17 cellular contexts compared by ENCODE assay signal in the genomic region with DNA sequence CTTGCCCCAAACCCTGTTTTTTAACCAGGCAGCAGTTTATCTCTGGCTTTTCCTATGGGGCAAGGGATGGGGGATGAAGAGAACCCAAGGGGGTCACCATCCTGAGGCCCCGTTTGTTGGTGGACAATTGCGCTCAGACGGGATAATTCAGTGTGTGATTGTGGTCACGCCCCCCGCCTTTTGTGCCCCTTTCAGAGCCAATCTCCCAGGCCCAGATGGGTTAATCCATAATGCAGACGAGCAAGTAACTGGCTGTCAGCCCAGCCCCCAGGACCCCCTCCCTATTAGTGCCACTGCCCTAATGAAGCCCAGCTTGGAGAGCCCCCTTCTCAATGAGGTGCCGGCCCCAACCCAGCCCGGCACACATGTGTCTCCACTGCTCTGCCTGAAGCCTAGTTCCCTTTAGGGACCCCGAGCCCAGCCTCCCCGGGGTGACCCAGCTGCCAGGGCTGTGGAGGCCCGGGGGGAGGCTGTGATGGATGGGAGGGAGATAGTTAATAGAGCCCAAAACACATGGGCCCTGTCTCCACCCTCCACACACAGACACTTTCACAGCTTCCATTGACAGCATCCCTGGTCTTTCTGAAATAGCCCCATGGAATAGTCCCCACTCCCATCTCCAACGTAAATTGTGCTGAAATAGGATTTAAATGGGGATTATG. TPM values are rescaled to one million over a fixed set of nuclear protein-coding genes. Genes with fewer than 3 reads are reported as not detected.
DNase-seq lines count a peak whose midpoint lies in the region; ATAC-seq and TF ChIP-seq lines count a peak whose summit lies in the region.
"Had no signal": no experiment of that assay in that cellular context is flagged by ENCODE, and none has a peak within 500 bp of the region (broad histone marks: within the 10 kb centered on the region; RNA-seq: fewer than 3 reads in every experiment).

No MANE protein-coding gene starts in this region.

- peaks cover 18% of the 10 kb centered on the region for H3K4me1 Mint-ChIP-seq in endodermal cell
- peaks cover 17% of the 10 kb centered on the region for H3K4me1 Mint-ChIP-seq in neural crest cell
- peaks cover 18% of the 10 kb centered on the region for H3K4me1 Mint-ChIP-seq in type B pancreatic cell (ENCODE audit: unreplicated experiment)
- no peaks in the 10 kb centered on the region for H3K4me1 Mint-ChIP-seq in T-helper 2 cell treated with Interferon-gamma antibody and Interleukin-4, amounts not matched to agents 5 μg/mL and 100 μg/mL, for 36 hours (ENCODE audit: low read depth)

- H3K4me3 ChIP-seq in endodermal cell (ENCODE audit: low read length), result no peak overlapping the region
- H3K4me3 ChIP-seq in left lung, result no peak overlapping the region

- H3K9ac ChIP-seq in endodermal cell (ENCODE audit: extremely low read depth, low read length, poor library complexity, severe bottlenecking), result no peak overlapping the region

- peak; percentile 58 for DNase-seq in ecto neural progenitor cell (ENCODE audit: low spot score)
- DNase-seq in endodermal cell, result no peak
- no peak for DNase-seq in neural crest cell (ENCODE audit: low read depth, low spot score)
- DNase-seq in type B pancreatic cell (ENCODE audit: extremely low spot score, unreplicated experiment), result no peak
- no peak for DNase-seq in left lung
- DNase-seq in superior temporal gyrus (ENCODE audit: extremely low spot score), result no peak
- no peak for DNase-seq in UCSD-AML1 (lab: John Stamatoyannopoulos, UW; ENCODE audit: unreplicated experiment)
- DNase-seq in T-helper 2 cell treated with Interferon-gamma antibody and Interleukin-4, amounts not matched to agents 5 μg/mL and 100 μg/mL, for 36 hours (ENCODE audit: low spot score), result no peak
- DNase-seq: C1 segment of cervical spinal cord; Calu3; CD4-positive, alpha-beta memory T cell; COR-L47; DMS153; DND-41; H9 had no signal

- H3K36me3 ChIP-seq in endodermal cell (ENCODE audit: control insufficient read depth, insufficient read depth, low read length), result no peaks in the 10 kb centered on the region
- no peaks in the 10 kb centered on the region for H3K36me3 ChIP-seq in left lung

- H3K4me3 Mint-ChIP-seq in endodermal cell (no peak overlapping the region), neural crest cell (peak overlapping the region; percentile 6), type B pancreatic cell (peak overlapping the region; percentile 10)
- H3K4me3 Mint-ChIP-seq in T-helper 2 cell treated with Interferon-gamma antibody and Interleukin-4, amounts not matched to agents 5 μg/mL and 100 μg/mL, for 36 hours, result no peak overlapping the region
- H3K4me3 Mint-ChIP-seq: H9 had no signal

- intact Hi-C loops in left lung (cut with DNase I), result no loop called here

- H3K36me3 Mint-ChIP-seq in endodermal cell (ENCODE audit: low read depth) (no peaks in the 10 kb centered on the region), neural crest cell (ENCODE audit: low read depth) (no peaks in the 10 kb centered on the region), type B pancreatic cell (no peaks in the 10 kb centered on the region)
- no peaks in the 10 kb centered on the region for H3K36me3 Mint-ChIP-seq in T-helper 2 cell treated with Interferon-gamma antibody and Interleukin-4, amounts not matched to agents 5 μg/mL and 100 μg/mL, for 36 hours (ENCODE audit: low read depth)
- H3K36me3 Mint-ChIP-seq: CD4-positive, alpha-beta memory T cell had no signal

- H3K27me3 ChIP-seq in endodermal cell (ENCODE audit: control insufficient read depth, insufficient read depth, low read length, poor library complexity, severe bottlenecking) (peaks cover 100% of the 10 kb centered on the region), left lung (peaks cover 57 to 100% of the 10 kb centered on the region in 2 donors)

- TF ChIP-seq CTCF in endodermal cell (conservative IDR thresholded peaks at IDR 0.05) (no peak), neural crest cell (conservative IDR thresholded peaks at IDR 0.05) (no peak), type B pancreatic cell (conservative IDR thresholded peaks at IDR 0.05) (no peak), left lung (IDR thresholded peaks at IDR 0.05) (no peak)

- H3K4me1 ChIP-seq in endodermal cell (ENCODE audit: control insufficient read depth, insufficient read depth, low read length) (no peaks in the 10 kb centered on the region), left lung (peaks cover 10% of the 10 kb centered on the region in 2 donors)

- H3K27ac ChIP-seq in endodermal cell (ENCODE audit: low read depth, low read length) (peak overlapping the region; percentile 47), left lung (no peak overlapping the region)

- H3K9me3 Mint-ChIP-seq in endodermal cell (no peaks in the 10 kb centered on the region), neural crest cell (no peaks in the 10 kb centered on the region), type B pancreatic cell (no peaks in the 10 kb centered on the region)
- no peaks in the 10 kb centered on the region for H3K9me3 Mint-ChIP-seq in T-helper 2 cell treated with Interferon-gamma antibody and Interleukin-4, amounts not matched to agents 5 μg/mL and 100 μg/mL, for 36 hours

- no peak for ATAC-seq in left lung
- ATAC-seq: HCT116 had no signal

- H3K9me3 ChIP-seq in endodermal cell (ENCODE audit: control insufficient read depth, low read length), result no peaks in the 10 kb centered on the region
- no peaks in the 10 kb centered on the region for H3K9me3 ChIP-seq in left lung

- H3K27ac Mint-ChIP-seq in endodermal cell (no peak overlapping the region), neural crest cell (ENCODE audit: unreplicated experiment) (no peak overlapping the region), type B pancreatic cell (no peak overlapping the region)
- H3K27ac Mint-ChIP-seq in T-helper 2 cell treated with Interferon-gamma antibody and Interleukin-4, amounts not matched to agents 5 μg/mL and 100 μg/mL, for 36 hours, result no peak overlapping the region
- H3K27ac Mint-ChIP-seq: CD4-positive, alpha-beta memory T cell; H9 had no signal

- H3K27me3 Mint-ChIP-seq in endodermal cell (ENCODE audit: insufficient read depth), result no peaks in the 10 kb centered on the region
- no peaks in the 10 kb centered on the region for H3K27me3 Mint-ChIP-seq in neural crest cell (ENCODE audit: low read depth)
- H3K27me3 Mint-ChIP-seq in type B pancreatic cell, result peaks cover 27% of the 10 kb centered on the region
- H3K27me3 Mint-ChIP-seq in T-helper 2 cell treated with Interferon-gamma antibody and Interleukin-4, amounts not matched to agents 5 μg/mL and 100 μg/mL, for 36 hours (ENCODE audit: low read depth), result peaks cover 96% of the 10 kb centered on the region

- whole genome bisulfite sequencing in endodermal cell (ENCODE audit: insufficient coverage in 1 of 2, insufficient read length in 1 of 2), 2 experiments, result 44 to 57% methylated on average over 6 to 11 of the region's 12 CpGs

RNA-seq across cellular contexts. Expression of gene ROBO3, which starts 19.0 kb away (rescaled TPM):
- total RNA-seq in endodermal cell (10 to 100 TPM; 15.3 to 16.2 TPM), neural crest cell (17.8 and 19.7 TPM in 2 replicates), type B pancreatic cell (ENCODE audit: low replicate concordance) (5.5 and 27.4 TPM in 2 replicates), left lung (10 to 100 TPM; 11.0 to 11.4 TPM)
- 115 TPM for polyA plus RNA-seq in endodermal cell (2013, experiment 1 of 2)
- 77.1 TPM for polyA plus RNA-seq in endodermal cell (2013, experiment 2 of 2)

RNA-seq across cellular contexts. Expression of gene MSANTD2, which starts 46.0 kb away (rescaled TPM):
- total RNA-seq in endodermal cell (10 to 100 TPM; 18.3 to 21.3 TPM), neural crest cell (28.7 and 29.0 TPM in 2 replicates), type B pancreatic cell (ENCODE audit: low replicate concordance) (13.2 and 27.4 TPM in 2 replicates), left lung (10 to 100 TPM in 1 of 2 donors, 1 to 10 TPM in 1; 9.4 to 12.2 TPM)
- polyA plus RNA-seq in endodermal cell (2013, experiment 1 of 2), result 17.1 TPM
- 16.2 TPM for polyA plus RNA-seq in endodermal cell (2013, experiment 2 of 2)

RNA-seq across cellular contexts. Expression of gene ROBO4, which starts 51.5 kb away (rescaled TPM):
- total RNA-seq in endodermal cell (under 1 TPM in 1 of 2 donors, not detected in 1; 0.59 TPM), neural crest cell (0.05 and 0.07 TPM in 2 replicates), type B pancreatic cell (ENCODE audit: low replicate concordance) (not detected in 2 replicates), left lung (10 to 100 TPM; 38.2 to 39.4 TPM)
- 0.04 TPM for polyA plus RNA-seq in endodermal cell (2013, experiment 1 of 2)
- not detected for polyA plus RNA-seq in endodermal cell (2013, experiment 2 of 2)
- total RNA-seq: A673; Calu3; CD4-positive, alpha-beta memory T cell; H9 had no signal
- polyA plus RNA-seq: CD4-positive, alpha-beta memory T cell had no signal

Comparison
In these comparisons a context has a peak if more than half of its experiments do, and no peak if none do; other contexts are left out.
1. H3K4me3 Mint-ChIP-seq: peak in neural crest cell (single experiment) and type B pancreatic cell (single experiment); none in endodermal cell (single experiment) and T-helper 2 cell treated with Interferon-gamma antibody and Interleukin-4, amounts not matched to agents 5 μg/mL and 100 μg/mL, for 36 hours (single experiment).
2. RNA of gene ROBO4, which starts 51.5 kb away (total RNA-seq): 38.2 to 39.4 TPM in left lung; 0.59 TPM in endodermal cell, 0.05 to 0.07 TPM in neural crest cell and not detected in type B pancreatic cell; every median in the first group is over 10 times any median in the second.